ENCODE assay signal across 15 cellular contexts in the genomic region with DNA sequence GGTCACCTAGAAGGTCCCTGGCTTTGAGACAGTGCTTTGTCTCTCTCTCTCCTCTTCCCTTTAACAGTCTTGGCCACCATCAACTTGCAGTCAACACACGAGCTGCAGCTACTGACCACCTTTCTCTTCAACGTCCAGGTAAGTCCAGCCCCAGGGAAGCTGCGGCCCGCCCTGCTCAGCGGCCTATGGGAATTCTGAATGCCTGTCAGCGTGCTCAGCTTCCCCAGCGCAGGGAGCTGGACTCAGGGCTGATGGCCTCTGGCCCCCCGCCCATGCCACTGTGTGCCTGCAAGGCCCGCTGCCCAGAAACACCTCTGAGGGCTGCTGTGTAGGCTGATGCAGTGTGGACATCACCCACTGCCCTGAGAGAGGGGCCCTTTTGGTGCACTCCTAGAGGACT. TPM values are rescaled to one million over a fixed set of nuclear protein-coding genes. Genes with fewer than 3 reads are reported as not detected.
A peak's percentile ranks its signal among the peaks of the same experiment; 100 is the strongest.
DNase-seq lines count a peak whose midpoint lies in the region; ATAC-seq and TF ChIP-seq lines count a peak whose summit lies in the region.
"Had no signal": no experiment of that assay in that cellular context is flagged by ENCODE, and none has a peak within 500 bp of the region (broad histone marks: within the 10 kb centered on the region; RNA-seq: fewer than 3 reads in every experiment).

No MANE protein-coding gene starts in this region.

- H3K4me1 ChIP-seq in BLaER1 treated with 17β-estradiol and CSF1 and Interleukin-3, amounts not matched to agents 10 nM and 100 nM, result peaks cover 0 to 63% (median 39%) of the 10 kb centered on the region in 10 experiments; a peak in 17 of 20 replicates
- no peaks in the 10 kb centered on the region for H3K4me1 ChIP-seq in mucosa of descending colon (ENCODE audit: low read depth)
- H3K4me1 ChIP-seq in spleen, result peaks cover 0 to 10% (median 9%) of the 10 kb centered on the region in 6 donors
- H3K4me1 ChIP-seq: Caco-2, HAP-1 had no signal

- peaks cover 0 to 74% (median 27%) of the 10 kb centered on the region in 11 experiments; a peak in 16 of 22 replicates for H4K20me1 ChIP-seq in BLaER1 treated with 17β-estradiol and CSF1 and Interleukin-3, amounts not matched to agents 10 nM and 100 nM

- no peaks in the 10 kb centered on the region for H3K9me3 ChIP-seq in BLaER1 treated with 17β-estradiol and CSF1 and Interleukin-3, amounts not matched to agents 10 nM and 100 nM (replicated peaks in 1 of 11)
- H3K9me3 ChIP-seq in mucosa of descending colon (no peaks in the 10 kb centered on the region), spleen (no peaks in the 10 kb centered on the region)
- H3K9me3 ChIP-seq: BE2C, Caco-2, HAP-1 had no signal

- ATAC-seq in mucosa of descending colon (no peak), HG03139 (IDR thresholded peaks at IDR 0.05; ENCODE audit: unreplicated experiment) (no peak), left ventricle myocardium superior (no peak)
- ATAC-seq: HepG2 had no signal

- peaks cover 0 to 38% (median 15%) of the 10 kb centered on the region in 11 experiments; a peak in 15 of 22 replicates for H3K27me3 ChIP-seq in BLaER1 treated with 17β-estradiol and CSF1 and Interleukin-3, amounts not matched to agents 10 nM and 100 nM
- peaks cover 0 to 45% (median 0%) of the 10 kb centered on the region in 7 donors for H3K27me3 ChIP-seq in spleen (replicated peaks in 1 of 7)
- H3K27me3 ChIP-seq: BE2C had no signal

- no peak overlapping the region for H3K27ac Mint-ChIP-seq in glutamatergic neuron (ENCODE audit: unreplicated experiment)
- H3K27ac Mint-ChIP-seq: CD8-positive, alpha-beta memory T cell had no signal

- H3K4me2 ChIP-seq in BLaER1 treated with 17β-estradiol and CSF1 and Interleukin-3, amounts not matched to agents 10 nM and 100 nM, result peak overlapping the region in 8 of 11 experiments; percentile 0 to 68 (median 61); a peak in 13 of 22 replicates

- H3K4me3 Mint-ChIP-seq in glutamatergic neuron (ENCODE audit: unreplicated experiment), result no peak overlapping the region
- H3K4me3 Mint-ChIP-seq: CD8-positive, alpha-beta memory T cell had no signal

- WGBS in spleen, 5 donors, result 81 to 88% (median 85%) methylated on average over 9 of the region's 9 CpGs

- no peak overlapping the region for H3K4me3 ChIP-seq in BLaER1 treated with 17β-estradiol and CSF1 and Interleukin-3, amounts not matched to agents 10 nM and 100 nM
- H3K4me3 ChIP-seq in mucosa of descending colon (no peak overlapping the region), spleen (no peak overlapping the region)
- H3K4me3 ChIP-seq: HAP-1 had no signal

- no peak for TF ChIP-seq POLR2A in spleen (IDR thresholded peaks at IDR 0.05)

- DNase-seq in glutamatergic neuron (peak; percentile 12), mucosa of descending colon (peak in 2 of 3 donors; percentile 9 to 17), spleen (peak; percentile 70), NCI-H1092 treated with DMSO at 0.1 percent for 48 hours (lab: John Stamatoyannopoulos, UW) (no peak), left ventricle myocardium superior (no peak)
- no peak for DNase-seq in stimulated activated CD4-positive, alpha-beta T cell treated with anti-CD3 and anti-CD28 coated beads, Interleukin-2, amount 100 ng/mL, for 48 hours
- DNase-seq: Caco-2, DMS53, GF-D8 had no signal

- H3K4me1 Mint-ChIP-seq in glutamatergic neuron (ENCODE audit: low read depth, unreplicated experiment), result peaks cover 14% of the 10 kb centered on the region

- H3K27ac ChIP-seq in BLaER1 treated with 17β-estradiol and CSF1 and Interleukin-3, amounts not matched to agents 10 nM and 100 nM, result no peak overlapping the region
- H3K27ac ChIP-seq in spleen, result no peak overlapping the region

- H3K9ac ChIP-seq in BLaER1 treated with 17β-estradiol and CSF1 and Interleukin-3, amounts not matched to agents 10 nM and 100 nM, result no peak overlapping the region

- H3K27me3 Mint-ChIP-seq in glutamatergic neuron (ENCODE audit: unreplicated experiment), result peaks cover 5% of the 10 kb centered on the region

- peaks cover 9% of the 10 kb centered on the region for H3K9me3 Mint-ChIP-seq in glutamatergic neuron (ENCODE audit: unreplicated experiment)

- TF ChIP-seq CTCF in glutamatergic neuron (IDR thresholded peaks at IDR 0.05; ENCODE audit: partially characterized antibody, unreplicated experiment) (no peak), mucosa of descending colon (IDR thresholded peaks at IDR 0.05) (no peak), spleen (IDR thresholded peaks at IDR 0.05 in 8 of 11, conservative IDR thresholded peaks at IDR 0.05 in 3 of 11) (no peak)

- peaks cover 6% of the 10 kb centered on the region for H3K36me3 Mint-ChIP-seq in glutamatergic neuron (ENCODE audit: unreplicated experiment)

- no peaks in the 10 kb centered on the region for H3K36me3 ChIP-seq in BLaER1 treated with 17β-estradiol and CSF1 and Interleukin-3, amounts not matched to agents 10 nM and 100 nM
- no peaks in the 10 kb centered on the region for H3K36me3 ChIP-seq in mucosa of descending colon (ENCODE audit: low read depth)
- H3K36me3 ChIP-seq in spleen, result no peaks in the 10 kb centered on the region
- H3K36me3 ChIP-seq: BE2C, HAP-1 had no signal

- intact Hi-C loops in mucosa of descending colon (cut with DNase I, micrococcal nuclease), result no loop called here
- intact Hi-C loops in spleen (cut with DNase I; ENCODE audit: low total_unique reads), result no loop called here
- intact Hi-C loops in left ventricle myocardium superior (cut with micrococcal nuclease), result no loop called here

RNA-seq across cellular contexts. Expression of a gene that starts 32.5 kb away (rescaled TPM):
- 1.0 TPM for total RNA-seq in glutamatergic neuron (ENCODE audit: unreplicated experiment)
- 10 to 100 TPM; 21.5 to 27.9 (median 26.9) TPM for total RNA-seq in mucosa of descending colon
- total RNA-seq in spleen, result 1 to 10 TPM in 1 of 7 donors, under 1 TPM in 5, not detected in 1; 0.36 to 1.5 (median 0.65) TPM
- polyA plus RNA-seq in spleen, result under 1 TPM; 0.29 to 0.48 (median 0.46) TPM
- total RNA-seq in left ventricle myocardium superior, result 0.37 TPM

RNA-seq across cellular contexts. Expression of a gene that starts 47.8 kb away (rescaled TPM):
- total RNA-seq in glutamatergic neuron (ENCODE audit: unreplicated experiment), result 240 TPM
- total RNA-seq in mucosa of descending colon, result under 1 TPM; 0.09 to 0.38 (median 0.22) TPM
- 1 to 10 TPM in 6 of 7 donors, under 1 TPM in 1; 0.81 to 4.0 (median 1.7) TPM for total RNA-seq in spleen
- 1 to 10 TPM in 1 of 3 donors, under 1 TPM in 2; 0.43 to 2.1 (median 0.96) TPM for polyA plus RNA-seq in spleen
- total RNA-seq in left ventricle myocardium superior, result 0.17 TPM
- total RNA-seq: HepG2 had no signal
- polyA plus RNA-seq: HepG2 had no signal

Comparison
In these comparisons a context has a peak if more than half of its experiments do, and no peak if none do; other contexts are left out.
1. DNase-seq: peak in glutamatergic neuron (single experiment), mucosa of descending colon (2 of 3) and spleen (single experiment); none in NCI-H1092 treated with DMSO at 0.1 percent for 48 hours (single experiment), left ventricle myocardium superior (single experiment) and stimulated activated CD4-positive, alpha-beta T cell treated with anti-CD3 and anti-CD28 coated beads, Interleukin-2, amount 100 ng/mL, for 48 hours (0 of 2).
2. RNA of a gene that starts 32.5 kb away (total RNA-seq): 21.5 to 27.9 TPM in mucosa of descending colon; 1.0 TPM in glutamatergic neuron (single experiment), 0.36 to 1.5 TPM in spleen and 0.37 TPM in left ventricle myocardium superior (single experiment); every median in the first group is over 4 times any median in the second.
3. RNA of a gene that starts 47.8 kb away (total RNA-seq): 240 TPM in glutamatergic neuron (single experiment); 0.81 to 4.0 TPM in spleen, 0.09 to 0.38 TPM in mucosa of descending colon and 0.17 TPM in left ventricle myocardium superior (single experiment); every median in the first group is over 10 times any median in the second.